9 cellular contexts compared by ENCODE assay signal in genomic region chr5:109743770-109744212, GRCh38. TPM values are rescaled to one million over a fixed set of nuclear protein-coding genes. Genes with fewer than 3 reads are reported as not detected.
DNase-seq lines count a peak whose midpoint lies in the region; TF ChIP-seq lines count a peak whose summit lies in the region.
"Had no signal": no experiment of that assay in that cellular context is flagged by ENCODE, and none has a peak within 500 bp of the region (broad histone marks: within the 10 kb centered on the region; RNA-seq: fewer than 3 reads in every experiment).

No MANE protein-coding gene starts in this region.

- POLR2A ChIA-PET in SK-N-SH (lab: Yijun Ruan, JAX) = no interaction called here

- CTCF ChIA-PET in SK-N-SH (lab: Yijun Ruan, JAX) = no interaction called here

- H3K36me3 ChIP-seq in SK-N-SH (replicated peaks in 1 of 2; ENCODE audit: control insufficient read depth in 1 of 2, insufficient read depth in 2 of 2, low read length in 1 of 2) (no peaks in the 10 kb centered on the region), parathyroid adenoma (ENCODE audit: control insufficient read depth, insufficient read depth, low read length) (no peaks in the 10 kb centered on the region)

- H2AFZ ChIP-seq in SK-N-SH (ENCODE audit: low read depth) = peak overlapping the region; percentile 41; the same call in 1 of the 2 replicates
- peak overlapping the region; percentile 39 for H2AFZ ChIP-seq in parathyroid adenoma

- peaks cover 7 to 60% of the 10 kb centered on the region in 2 experiments for H3K4me1 ChIP-seq in SK-N-SH (ENCODE audit: control insufficient read depth in 1 of 2, insufficient read depth in 2 of 2, low read depth in 1 of 2, low read length in 1 of 2)
- peaks cover 32% of the 10 kb centered on the region for H3K4me1 ChIP-seq in parathyroid adenoma

- H3K9ac ChIP-seq in SK-N-SH (peak overlapping the region; percentile 46), parathyroid adenoma (no peak overlapping the region)

- WGBS in SK-N-SH (ENCODE audit: low lambda C conversion rate) = 5% methylated on average over 3 of the region's 3 CpGs

- H3K4me3 ChIP-seq in SK-N-SH (ENCODE audit: low read depth in 2 of 2, low read length in 1 of 2) (no peak overlapping the region), fibroblast of the aortic adventitia (ENCODE audit: low read depth, low read length) (no peak overlapping the region), parathyroid adenoma (ENCODE audit: low read depth, low read length) (no peak overlapping the region)

- DNase-seq in GM04503 (ENCODE audit: low read depth) (peak; percentile 96), SK-N-SH (no peak), fibroblast of the aortic adventitia (ENCODE audit: low read depth) (peak; percentile 71), COLO668 (lab: John Stamatoyannopoulos, UW; ENCODE audit: unreplicated experiment) (no peak), NCI-H1092 treated with DMSO at 0.1 percent for 48 hours (lab: John Stamatoyannopoulos, UW) (no peak), OCI-M2 (lab: John Stamatoyannopoulos, UW; ENCODE audit: unreplicated experiment) (no peak)
- no peak for DNase-seq in activated CD4-positive, alpha-beta T cell treated with anti-CD3 and anti-CD28 coated beads, Interleukin-2, amount 50 U/mL, for 1 hour
- DNase-seq: activated CD4-positive, alpha-beta T cell treated with anti-CD3 and anti-CD28 coated beads for 48 hours had no signal

- TF ChIP-seq CTCF in SK-N-SH (IDR thresholded peaks at IDR 0.05) (no peak), fibroblast of the aortic adventitia (IDR thresholded peaks at IDR 0.05; ENCODE audit: insufficient read depth, low read length) (no peak), parathyroid adenoma (IDR thresholded peaks at IDR 0.05) (no peak)

- TF ChIP-seq RAD21 in SK-N-SH (IDR thresholded peaks at IDR 0.05; ENCODE audit: low read length) = no peak

- no peaks in the 10 kb centered on the region for H3K27me3 ChIP-seq in SK-N-SH (ENCODE audit: insufficient read depth)
- no peaks in the 10 kb centered on the region for H3K27me3 ChIP-seq in parathyroid adenoma (ENCODE audit: control insufficient read depth, insufficient read depth, low read length)

- H4K20me1 ChIP-seq in SK-N-SH (ENCODE audit: insufficient read depth) = no peaks in the 10 kb centered on the region

- H3K79me2 ChIP-seq in SK-N-SH (ENCODE audit: insufficient read depth) (peaks cover 28% of the 10 kb centered on the region; the same call in 1 of the 2 replicates), parathyroid adenoma (no peaks in the 10 kb centered on the region)

- H3K27ac ChIP-seq in SK-N-SH (ENCODE audit: low read depth in 2 of 2, low read length in 1 of 2) (peak overlapping the region; percentile 71 to 86; a peak in 3 of 4 replicates), parathyroid adenoma (peak overlapping the region; percentile 4)

- H3K9me3 ChIP-seq in SK-N-SH (no peaks in the 10 kb centered on the region), parathyroid adenoma (ENCODE audit: control insufficient read depth, low read length) (no peaks in the 10 kb centered on the region)

- H3F3A ChIP-seq in SK-N-SH (replicated peaks; ENCODE audit: insufficient read depth) = peaks cover 33% of the 10 kb centered on the region

- H3K4me2 ChIP-seq in SK-N-SH = peak overlapping the region; percentile 61
- H3K4me2 ChIP-seq in parathyroid adenoma (ENCODE audit: low read length) = no peak overlapping the region

- peak in 1 of 2 experiments; percentile 76; a peak in 2 of 4 replicates for TF ChIP-seq EP300 in SK-N-SH (IDR thresholded peaks at IDR 0.05; ENCODE audit: borderline replicate concordance in 1 of 2, low read depth in 1 of 2, low read length in 1 of 2)

- H3K9me2 ChIP-seq in SK-N-SH = no peaks in the 10 kb centered on the region

TF ChIP-seq in SK-N-SH, 30 proteins besides CTCF, POLR2A, EP300 and RAD21 (continues in another document):
- TF ChIP-seq GABPA (IDR thresholded peaks at IDR 0.05; ENCODE audit: low read depth) (0 out of 2 replicates have a peak, but pooled peaks have one; percentile 16), YY1 (IDR thresholded peaks at IDR 0.05; ENCODE audit: low read depth) (peak; percentile 62; the same call in 1 of the 2 replicates), RFX5 (IDR thresholded peaks at IDR 0.05; ENCODE audit: low read length) (no peak), IRF3 (IDR thresholded peaks at IDR 0.05; ENCODE audit: low read depth, low read length) (no peak), REST (IDR thresholded peaks at IDR 0.05; ENCODE audit: low read depth, low read length) (peak; percentile 47; the same call in 1 of the 2 replicates), TCF12 (IDR thresholded peaks at IDR 0.05) (peak; percentile 83; the same call in 1 of the 2 replicates), MEF2A (IDR thresholded peaks at IDR 0.05; ENCODE audit: borderline replicate concordance, low read depth) (0 out of 2 replicates have a peak, but pooled peaks have one; percentile 50), EZH2phosphoT487 (IDR thresholded peaks at IDR 0.05; ENCODE audit: borderline replicate concordance, low read depth) (no peak), SIN3A (IDR thresholded peaks at IDR 0.05; ENCODE audit: borderline replicate concordance, low read depth, low read length) (peak; percentile 77; the same call in 1 of the 2 replicates), RXRA (IDR thresholded peaks at IDR 0.05; ENCODE audit: borderline replicate concordance, low read depth) (peak; percentile 6; the same call in 1 of the 2 replicates), PBX3 (IDR thresholded peaks at IDR 0.05) (peak; percentile 63; the same call in 1 of the 2 replicates), FOSL2 (IDR thresholded peaks at IDR 0.05; ENCODE audit: borderline replicate concordance, low read depth) (peak; percentile 89), POLR2AphosphoS5 (IDR thresholded peaks at IDR 0.05; ENCODE audit: low read depth, low read length) (peak; percentile 74; the same call in 1 of the 2 replicates), FOXM1 (IDR thresholded peaks at IDR 0.05; ENCODE audit: low read depth) (no peak), USF2 (IDR thresholded peaks at IDR 0.05; ENCODE audit: borderline replicate concordance, low read depth, low read length) (no peak), NFIC (IDR thresholded peaks at IDR 0.05; ENCODE audit: borderline replicate concordance) (peak; percentile 48; the same call in 1 of the 2 replicates), MAX (IDR thresholded peaks at IDR 0.05; ENCODE audit: low read depth) (peak; percentile 85)

RNA-seq across cellular contexts. Expression of gene MAN2A1, which starts 54.1 kb away (rescaled TPM):
- 19.7 and 24.2 TPM in 2 replicates for polyA plus RNA-seq in SK-N-SH (2012; rRNA removed)
- polyA plus RNA-seq in SK-N-SH (2012; cell fraction: cytosol; rRNA removed) = 28.5 and 31.1 TPM in 2 replicates
- polyA plus RNA-seq in SK-N-SH (2012; cell fraction: nucleus; rRNA removed) = 13.6 and 32.5 TPM in 2 replicates
- 62.3 and 63.9 TPM in 2 replicates for total RNA-seq in fibroblast of the aortic adventitia (ENCODE audit: low replicate concordance)

Comparison
In these comparisons a context has a peak if more than half of its experiments do, and no peak if none do; other contexts are left out.
1. DNase-seq: peak in GM04503 (single experiment) and fibroblast of the aortic adventitia (single experiment); none in SK-N-SH (single experiment), activated CD4-positive, alpha-beta T cell treated with anti-CD3 and anti-CD28 coated beads, Interleukin-2, amount 50 U/mL, for 1 hour (single experiment), COLO668 (single experiment), NCI-H1092 treated with DMSO at 0.1 percent for 48 hours (single experiment) and OCI-M2 (single experiment).